In genomic region chr1:92323473-92324453, GRCh38 we compare ENCODE assay signal across 18 cellular contexts. TPM values are rescaled to one million over a fixed set of nuclear protein-coding genes. Genes with fewer than 3 reads are reported as not detected.
A peak's percentile ranks its signal among the peaks of the same experiment; 100 is the strongest.
DNase-seq lines count a peak whose midpoint lies in the region; ATAC-seq, FAIRE-seq and TF ChIP-seq lines count a peak whose summit lies in the region.
"Had no signal": no experiment of that assay in that cellular context is flagged by ENCODE, and none has a peak within 500 bp of the region (broad histone marks: within the 10 kb centered on the region; RNA-seq: fewer than 3 reads in every experiment).

No MANE protein-coding gene starts in this region.

- no peak overlapping the region for H3K4me2 ChIP-seq in HepG2 (ENCODE audit: low read depth, low read length)
- H3K4me2 ChIP-seq: KMS-11 had no signal

- no peaks in the 10 kb centered on the region for H3K27me3 Mint-ChIP-seq in T-helper 17 cell
- no peaks in the 10 kb centered on the region for H3K27me3 Mint-ChIP-seq in effector memory CD8-positive, alpha-beta T cell

- no peaks in the 10 kb centered on the region for H3K27me3 ChIP-seq in HepG2 (ENCODE audit: control insufficient read depth in 1 of 2, insufficient read depth in 2 of 2, low read length in 2 of 2)
- H3K27me3 ChIP-seq in right lobe of liver, result no peaks in the 10 kb centered on the region
- H3K27me3 ChIP-seq in ovary, result no peaks in the 10 kb centered on the region
- H3K27me3 ChIP-seq: vagina had no signal

- intact Hi-C loops in HepG2 (cut with micrococcal nuclease; ENCODE audit: unreplicated experiment), result no loop called here
- intact Hi-C loops in right lobe of liver (cut with DNase I), result no loop called here
- intact Hi-C loops in ovary (cut with DNase I), result no loop called here

- H3K4me3 Mint-ChIP-seq in T-helper 17 cell, result peak overlapping the region; percentile 78
- peak overlapping the region; percentile 11 to 44 for H3K4me3 Mint-ChIP-seq in effector memory CD8-positive, alpha-beta T cell
- H3K4me3 Mint-ChIP-seq: nephron had no signal

- H2AFZ ChIP-seq in HepG2 (ENCODE audit: low read length), result no peak overlapping the region

- H3K9me3 ChIP-seq in HepG2 (ENCODE audit: low read length), result no peaks in the 10 kb centered on the region; the same call in 1 of the 2 replicates
- H3K9me3 ChIP-seq in right lobe of liver, result peaks cover 0 to 5% (median 0%) of the 10 kb centered on the region in 4 donors
- no peaks in the 10 kb centered on the region for H3K9me3 ChIP-seq in T-helper 17 cell (ENCODE audit: control insufficient read depth, low read length, poor library complexity, severe bottlenecking)
- H3K9me3 ChIP-seq in ovary, result peaks cover 0 to 6% of the 10 kb centered on the region in 2 donors
- H3K9me3 ChIP-seq: vagina had no signal

- no peaks in the 10 kb centered on the region for H3K79me2 ChIP-seq in HepG2 (ENCODE audit: insufficient read depth, low read length)

- no peak overlapping the region for H3K9ac ChIP-seq in HepG2 (ENCODE audit: insufficient read depth, low read depth, low read length)
- H3K9ac ChIP-seq: KMS-11 had no signal

- H3K27ac ChIP-seq in HepG2 (ENCODE audit: extremely low read length, insufficient read depth, low read length) (no peak overlapping the region), right lobe of liver (no peak overlapping the region), ovary (no peak overlapping the region)
- H3K27ac ChIP-seq: KMS-11, vagina had no signal

- H3K36me3 Mint-ChIP-seq in T-helper 17 cell (ENCODE audit: low read depth), result peaks cover 14% of the 10 kb centered on the region
- H3K36me3 Mint-ChIP-seq in effector memory CD8-positive, alpha-beta T cell (ENCODE audit: insufficient read depth), result peaks cover 25% of the 10 kb centered on the region

- TF ChIP-seq POLR2A in HepG2 (IDR thresholded peaks at IDR 0.05; ENCODE audit: insufficient read depth in 1 of 2, low read depth in 2 of 2, low read length in 2 of 2) (no peak), right lobe of liver (IDR thresholded peaks at IDR 0.05) (no peak), ovary (IDR thresholded peaks at IDR 0.05) (no peak)

- CTCF ChIA-PET in HepG2 (lab: Yijun Ruan, JAX; ENCODE audit: low intra/inter-chr PET ratio, low total read pairs), result no interaction called here

- in situ Hi-C loops in HepG2 (cut with HindIII; ENCODE audit: extremely low pct_ligation_motif_present, low pct_unique_long_range_greater_than_20kb), result no loop called here

- 99% methylated on average over 7 of the region's 7 CpGs for WGBS in HepG2 (ENCODE audit: low lambda C conversion rate)
- 76% methylated on average over 7 of the region's 7 CpGs for WGBS in right lobe of liver (ENCODE audit: insufficient coverage, low coverage, low lambda C conversion rate, missing lambda C conversion rate)
- WGBS in ovary, 3 donors, result 96 to 97% (median 96%) methylated on average over 7 of the region's 7 CpGs

- BruUV-seq in HepG2 (replicated peaks; lab: Mats Ljungman, UMichigan), result TSS peak; percentile 26

- peaks cover 5 to 15% of the 10 kb centered on the region in 2 experiments; a peak in 4 of 5 replicates for H3K36me3 ChIP-seq in HepG2 (replicated peaks in 1 of 2; ENCODE audit: control insufficient read depth in 1 of 2, insufficient read depth in 2 of 2, low read length in 2 of 2)
- peaks cover 0 to 17% (median 5%) of the 10 kb centered on the region in 4 donors for H3K36me3 ChIP-seq in right lobe of liver
- H3K36me3 ChIP-seq in ovary, result no peaks in the 10 kb centered on the region

- H4K20me1 ChIP-seq in HepG2 (ENCODE audit: insufficient read depth, low read length), result no peaks in the 10 kb centered on the region

- H3K4me3 ChIP-seq in HepG2 (replicated peaks in 1 of 3; ENCODE audit: insufficient read depth in 1 of 3, low read depth in 2 of 3, low read length in 3 of 3) (no peak overlapping the region), right lobe of liver (no peak overlapping the region), ovary (no peak overlapping the region)
- H3K4me3 ChIP-seq: vagina had no signal

- H3K4me1 Mint-ChIP-seq in T-helper 17 cell, result peaks cover 14% of the 10 kb centered on the region
- H3K4me1 Mint-ChIP-seq in effector memory CD8-positive, alpha-beta T cell (ENCODE audit: low read depth in 2 of 2), result peaks cover 7 to 22% of the 10 kb centered on the region in 2 donors
- H3K4me1 Mint-ChIP-seq: nephron had no signal

- DNase-seq in HepG2 (ENCODE audit: low spot score) (no peak), right lobe of liver (no peak), T-helper 17 cell (no peak), ovary (no peak)
- no peak for DNase-seq in effector memory CD8-positive, alpha-beta T cell
- no peak for DNase-seq in stimulated activated CD4-positive, alpha-beta T cell treated with anti-CD3 and anti-CD28 coated beads, Interleukin-2, amount 100 ng/mL, for 48 hours
- DNase-seq: anterior cingulate cortex; NCI-H1092 treated with DMSO at 0.1 percent for 48 hours; NCI-H2081 treated with DMSO at 0.1 percent for 48 hours; NCI-H510A treated with DMSO at 0.1 percent for 48 hours; Right ventricle myocardium superior; stimulated activated CD4-positive, alpha-beta T cell treated with anti-CD3 and anti-CD28 coated beads, Interleukin-4, amount 100 ng/mL, for 1 hour had no signal

- H3K27ac Mint-ChIP-seq in T-helper 17 cell, result peak overlapping the region; percentile 94
- H3K27ac Mint-ChIP-seq in effector memory CD8-positive, alpha-beta T cell, result peak overlapping the region; percentile 70 to 78
- H3K27ac Mint-ChIP-seq: nephron had no signal

- ATAC-seq in HepG2 (no peak), right lobe of liver (no peak), T-helper 17 cell (peak; percentile 62), GM19324 (IDR thresholded peaks at IDR 0.05; ENCODE audit: low FRiP score, unreplicated experiment) (no peak)
- peak; percentile 61 for ATAC-seq in effector memory CD8-positive, alpha-beta T cell (replicated peaks)
- ATAC-seq: HCT116 had no signal

- H3K9me3 Mint-ChIP-seq in effector memory CD8-positive, alpha-beta T cell, result peaks cover 0 to 7% of the 10 kb centered on the region in 2 donors

- POLR2A ChIA-PET in HepG2 (lab: Yijun Ruan, JAX), result no interaction called here

- H3K4me1 ChIP-seq in HepG2 (ENCODE audit: insufficient read depth, low read length) (peaks cover 10% of the 10 kb centered on the region; the same call in 1 of the 2 replicates), right lobe of liver (no peaks in the 10 kb centered on the region), ovary (ENCODE audit: insufficient read depth) (no peaks in the 10 kb centered on the region)
- H3K4me1 ChIP-seq: vagina had no signal

- FAIRE-seq in HepG2 (lab: Jason Lieb, UNC), result no peak
- FAIRE-seq: keratinocyte had no signal

- TF ChIP-seq EP300 in HepG2 (IDR thresholded peaks at IDR 0.05; ENCODE audit: low read depth in 2 of 2, low read length in 2 of 2) (no peak), HepG2 (CRISPR knock-in tag; IDR thresholded peaks at IDR 0.05; ENCODE audit: borderline replicate concordance) (no peak), ovary (IDR thresholded peaks at IDR 0.05) (no peak)

- TF ChIP-seq CTCF in HepG2 (CRISPR knock-in tag; IDR thresholded peaks at IDR 0.05) (no peak), right lobe of liver (IDR thresholded peaks at IDR 0.05) (no peak), ovary (IDR thresholded peaks at IDR 0.05) (no peak)

- no peak for TF ChIP-seq RAD21 in HepG2 (CRISPR knock-in tag; IDR thresholded peaks at IDR 0.05)

RNA-seq across cellular contexts. Expression of gene RPAP2, which starts 24.9 kb away (rescaled TPM):
- total RNA-seq in HepG2 (2016; rRNA removed; fragmentation: Illumina TruSeq; extraction: Trizol) (34.8 and 50.7 TPM in 2 replicates), right lobe of liver (10 to 100 TPM in 4 of 6 experiments, 1 to 10 TPM in 2; 7.1 to 12.7 (median 11.1) TPM), T-helper 17 cell (10 to 100 TPM; 25.4 to 29.1 TPM), ovary (10 to 100 TPM in 5 of 7 donors, 1 to 10 TPM in 2; 6.3 to 46.4 (median 38.0) TPM)
- 23.0 and 24.9 TPM in 2 replicates for total RNA-seq in HepG2 (2016; cell fraction: cytosol; rRNA removed; fragmentation: Illumina TruSeq; extraction: Trizol; ENCODE audit: low read depth)
- total RNA-seq in HepG2 (2016; cell fraction: insoluble cytoplasmic fraction; rRNA removed; fragmentation: Illumina TruSeq; extraction: Trizol), result 33.0 and 51.8 TPM in 2 replicates
- 21.4 and 26.2 TPM in 2 replicates for total RNA-seq in HepG2 (2016; cell fraction: membrane; rRNA removed; fragmentation: Illumina TruSeq; extraction: Trizol)
- total RNA-seq in HepG2 (2016; cell fraction: nucleus; rRNA removed; fragmentation: Illumina TruSeq; extraction: Trizol), result 44.4 and 51.0 TPM in 2 replicates
- polyA plus RNA-seq in HepG2 (2011; rRNA removed) (6.7 and 10.0 TPM in 2 replicates), ovary (10 to 100 TPM; 11.3 to 14.8 TPM)
- 2.6 and 4.9 TPM in 2 replicates for polyA plus RNA-seq in HepG2 (2011; cell fraction: cytosol; rRNA removed)
- polyA plus RNA-seq in HepG2 (2011; cell fraction: nucleus; rRNA removed), result 2.6 and 4.1 TPM in 2 replicates
- polyA plus RNA-seq in HepG2 (2012), result 9.4 and 10.7 TPM in 2 replicates
- 2.4 and 3.0 TPM in 2 replicates for polyA plus RNA-seq in HepG2 (2016; cell fraction: cytosol; fragmentation: Illumina TruSeq; extraction: Trizol; ENCODE audit: low read depth)
- 33.9 and 34.5 TPM in 2 replicates for polyA plus RNA-seq in HepG2 (2016; cell fraction: insoluble cytoplasmic fraction; fragmentation: Illumina TruSeq; extraction: Trizol; ENCODE audit: low read depth)
- 5.5 and 6.0 TPM in 2 replicates for polyA plus RNA-seq in HepG2 (2016; cell fraction: membrane; fragmentation: Illumina TruSeq; extraction: Trizol; ENCODE audit: low read depth)
- 24.1 and 24.9 TPM in 2 replicates for polyA plus RNA-seq in HepG2 (2016; cell fraction: nucleus; fragmentation: Illumina TruSeq; extraction: Trizol; ENCODE audit: insufficient read depth, low read depth)
- polyA minus RNA-seq in HepG2 (2011; rRNA and poly(A)+ RNA removed; ENCODE audit: low replicate concordance), result 6.8 and 6.9 TPM in 2 replicates
- 7.6 and 8.6 TPM in 2 replicates for polyA minus RNA-seq in HepG2 (2011; cell fraction: cytosol; rRNA and poly(A)+ RNA removed)
- 30.6 and 37.0 TPM in 2 replicates for polyA minus RNA-seq in HepG2 (2011; cell fraction: nucleus; rRNA and poly(A)+ RNA removed)

RNA-seq across cellular contexts. Expression of gene GLMN, which starts 25.0 kb away (rescaled TPM):
- total RNA-seq in HepG2 (2016; rRNA removed; fragmentation: Illumina TruSeq; extraction: Trizol) (18.4 and 27.8 TPM in 2 replicates), right lobe of liver (1 to 10 TPM; 1.6 to 3.6 (median 2.5) TPM), T-helper 17 cell (10 to 100 TPM; 11.0 to 13.2 TPM), ovary (10 to 100 TPM in 4 of 7 donors, 1 to 10 TPM in 3; 4.7 to 14.6 (median 10.5) TPM)
- 5.5 and 8.7 TPM in 2 replicates for total RNA-seq in HepG2 (2016; cell fraction: cytosol; rRNA removed; fragmentation: Illumina TruSeq; extraction: Trizol; ENCODE audit: low read depth)
- total RNA-seq in HepG2 (2016; cell fraction: insoluble cytoplasmic fraction; rRNA removed; fragmentation: Illumina TruSeq; extraction: Trizol), result 19.1 and 26.2 TPM in 2 replicates
- 8.2 and 8.5 TPM in 2 replicates for total RNA-seq in HepG2 (2016; cell fraction: membrane; rRNA removed; fragmentation: Illumina TruSeq; extraction: Trizol)
- 24.4 and 26.3 TPM in 2 replicates for total RNA-seq in HepG2 (2016; cell fraction: nucleus; rRNA removed; fragmentation: Illumina TruSeq; extraction: Trizol)
- polyA plus RNA-seq in HepG2 (2011; rRNA removed) (5.2 and 5.9 TPM in 2 replicates), ovary (1 to 10 TPM; 5.5 to 7.7 TPM)
- 1.0 and 1.8 TPM in 2 replicates for polyA plus RNA-seq in HepG2 (2011; cell fraction: cytosol; rRNA removed)
- 4.1 and 6.7 TPM in 2 replicates for polyA plus RNA-seq in HepG2 (2011; cell fraction: nucleus; rRNA removed)
- polyA plus RNA-seq in HepG2 (2012), result 5.8 and 8.6 TPM in 2 replicates
- 3.6 and 4.2 TPM in 2 replicates for polyA plus RNA-seq in HepG2 (2016; cell fraction: cytosol; fragmentation: Illumina TruSeq; extraction: Trizol; ENCODE audit: low read depth)
- 21.0 and 21.8 TPM in 2 replicates for polyA plus RNA-seq in HepG2 (2016; cell fraction: insoluble cytoplasmic fraction; fragmentation: Illumina TruSeq; extraction: Trizol; ENCODE audit: low read depth)
- 5.6 and 6.0 TPM in 2 replicates for polyA plus RNA-seq in HepG2 (2016; cell fraction: membrane; fragmentation: Illumina TruSeq; extraction: Trizol; ENCODE audit: low read depth)
- polyA plus RNA-seq in HepG2 (2016; cell fraction: nucleus; fragmentation: Illumina TruSeq; extraction: Trizol; ENCODE audit: insufficient read depth, low read depth), result 38.7 and 49.5 TPM in 2 replicates
- polyA minus RNA-seq in HepG2 (2011; rRNA and poly(A)+ RNA removed; ENCODE audit: low replicate concordance), result 0.74 and 0.96 TPM in 2 replicates
- 1.4 and 1.6 TPM in 2 replicates for polyA minus RNA-seq in HepG2 (2011; cell fraction: cytosol; rRNA and poly(A)+ RNA removed)
- polyA minus RNA-seq in HepG2 (2011; cell fraction: nucleus; rRNA and poly(A)+ RNA removed), result 21.6 and 23.6 TPM in 2 replicates

Comparison
In these comparisons a context has a peak if more than half of its experiments do, and no peak if none do; other contexts are left out.
1. ATAC-seq: peak in T-helper 17 cell (single experiment) and effector memory CD8-positive, alpha-beta T cell (single experiment); none in HepG2 (single experiment), right lobe of liver (0 of 4) and GM19324 (single experiment).